Comparison of ENCODE assay signal across 11 cellular contexts in genomic region chr22:31046591-31047226, GRCh38. TPM values are rescaled to one million over a fixed set of nuclear protein-coding genes. Genes with fewer than 3 reads are reported as not detected.
DNase-seq lines count a peak whose midpoint lies in the region; ATAC-seq and TF ChIP-seq lines count a peak whose summit lies in the region.
"Had no signal": no experiment of that assay in that cellular context is flagged by ENCODE, and none has a peak within 500 bp of the region (broad histone marks: within the 10 kb centered on the region; RNA-seq: fewer than 3 reads in every experiment).

No MANE protein-coding gene starts in this region.

- no peaks in the 10 kb centered on the region for H3F3A ChIP-seq in MM.1S (ENCODE audit: insufficient read depth, low read length)

- H3K36me3 ChIP-seq in duodenal mucosa (ENCODE audit: control insufficient read depth in 1 of 2, insufficient read depth in 2 of 2, low read length in 2 of 2) = no peaks in the 10 kb centered on the region
- no peaks in the 10 kb centered on the region for H3K36me3 ChIP-seq in left lung
- no peaks in the 10 kb centered on the region for H3K36me3 ChIP-seq in skeletal muscle satellite cell (ENCODE audit: insufficient read depth, low read length)
- H3K36me3 ChIP-seq in MM.1S (replicated peaks; ENCODE audit: insufficient read depth, low read length) = no peaks in the 10 kb centered on the region

- DNase-seq in NCI-H2029 treated with DMSO at 0.1 percent for 48 hours (lab: John Stamatoyannopoulos, UW) (peak; percentile 47), left lung (peak in 1 of 2 donors; percentile 37), RKO (ENCODE audit: low spot score) (no peak), MM.1S (no peak), NCI-H82 (lab: John Stamatoyannopoulos, UW) (no peak)
- DNase-seq in activated naive CD8-positive, alpha-beta T cell treated with anti-CD3 and anti-CD28 coated beads, Interleukin-2, amount 50 U/mL, for 24 hours = no peak
- DNase-seq: NCI-H1694 treated with DMSO at 0.1 percent for 48 hours, small intestine had no signal

- H3K4me2 ChIP-seq in skeletal muscle satellite cell (ENCODE audit: low read length) (peak overlapping the region; percentile 7), MM.1S (ENCODE audit: low read depth, low read length) (no peak overlapping the region)

- peak; percentile 44 for ATAC-seq in left lung
- no peak for ATAC-seq in activated naive CD8-positive, alpha-beta T cell treated with anti-CD3 and anti-CD28 coated beads, Interleukin-2, amount 50 U/mL, for 24 hours

- H3K9me2 ChIP-seq in MM.1S (replicated peaks; ENCODE audit: insufficient read depth, low read length) = no peaks in the 10 kb centered on the region

- H3K4me3 Mint-ChIP-seq in activated naive CD8-positive, alpha-beta T cell treated with anti-CD3 and anti-CD28 coated beads, Interleukin-2, amount 50 U/mL, for 24 hours = no peak overlapping the region
- H3K4me3 Mint-ChIP-seq: activated T-helper 1 cell treated with anti-CD3 and anti-CD28 coated beads, Interleukin-12 subunit alpha, Interleukin-12 subunit beta, Interleukin-2, Interleukin-4 antibody, amounts not matched to agents 30 ng/mL and 10 ng/mL and 1 ng/mL, durations not matched to agents 14 hours and 24 hours and 36 hours had no signal

- intact Hi-C loops in left lung (cut with DNase I) = no loop called here

- H3K79me2 ChIP-seq in MM.1S (ENCODE audit: low read length) = no peaks in the 10 kb centered on the region

- TF ChIP-seq CTCF in left lung (IDR thresholded peaks at IDR 0.05) = no peak
- no peak for TF ChIP-seq CTCF in MM.1S (IDR thresholded peaks at IDR 0.05; ENCODE audit: low read length)

- H3K4me3 ChIP-seq in duodenal mucosa (ENCODE audit: low read depth in 1 of 2, low read length in 2 of 2) (no peak overlapping the region), left lung (no peak overlapping the region), skeletal muscle satellite cell (ENCODE audit: low read length) (no peak overlapping the region), MM.1S (ENCODE audit: low read length) (no peak overlapping the region)

- H3K9me3 ChIP-seq in duodenal mucosa (ENCODE audit: control insufficient read depth in 1 of 2, low read length in 2 of 2) (no peaks in the 10 kb centered on the region), left lung (no peaks in the 10 kb centered on the region), skeletal muscle satellite cell (replicated peaks; ENCODE audit: low read length) (no peaks in the 10 kb centered on the region), MM.1S (replicated peaks; ENCODE audit: insufficient read depth, low read length) (no peaks in the 10 kb centered on the region)

- no peaks in the 10 kb centered on the region for H3K9me3 Mint-ChIP-seq in activated naive CD8-positive, alpha-beta T cell treated with anti-CD3 and anti-CD28 coated beads, Interleukin-2, amount 50 U/mL, for 24 hours
- H3K9me3 Mint-ChIP-seq: activated T-helper 1 cell treated with anti-CD3 and anti-CD28 coated beads, Interleukin-12 subunit alpha, Interleukin-12 subunit beta, Interleukin-2, Interleukin-4 antibody, amounts not matched to agents 30 ng/mL and 10 ng/mL and 1 ng/mL, durations not matched to agents 14 hours and 24 hours and 36 hours had no signal

- H4K20me1 ChIP-seq in MM.1S (ENCODE audit: insufficient read depth, low read length) = no peaks in the 10 kb centered on the region

- no peak overlapping the region for H3K9ac ChIP-seq in duodenal mucosa (ENCODE audit: low read depth in 1 of 2, low read length in 2 of 2)
- H3K9ac ChIP-seq in skeletal muscle satellite cell (ENCODE audit: low read depth, low read length) = no peak overlapping the region
- no peak overlapping the region for H3K9ac ChIP-seq in MM.1S (ENCODE audit: low read length)

- H3K4me1 Mint-ChIP-seq in activated naive CD8-positive, alpha-beta T cell treated with anti-CD3 and anti-CD28 coated beads, Interleukin-2, amount 50 U/mL, for 24 hours = no peaks in the 10 kb centered on the region

- H3K27me3 Mint-ChIP-seq in activated naive CD8-positive, alpha-beta T cell treated with anti-CD3 and anti-CD28 coated beads, Interleukin-2, amount 50 U/mL, for 24 hours = peaks cover 6% of the 10 kb centered on the region

- peak overlapping the region; percentile 10 for H3K27ac ChIP-seq in duodenal mucosa (ENCODE audit: low read depth, low read length)
- H3K27ac ChIP-seq in left lung = peak overlapping the region in 1 of 2 donors; percentile 55
- no peak overlapping the region for H3K27ac ChIP-seq in MM.1S (ENCODE audit: low read length)

- H3K36me3 Mint-ChIP-seq in activated naive CD8-positive, alpha-beta T cell treated with anti-CD3 and anti-CD28 coated beads, Interleukin-2, amount 50 U/mL, for 24 hours (ENCODE audit: low read depth) = no peaks in the 10 kb centered on the region

- H3K4me1 ChIP-seq in duodenal mucosa (ENCODE audit: control insufficient read depth in 1 of 2, insufficient read depth in 2 of 2, low read length in 2 of 2) (peaks cover 0 to 9% of the 10 kb centered on the region in 2 donors), left lung (peaks cover 0 to 14% of the 10 kb centered on the region in 2 donors), skeletal muscle satellite cell (ENCODE audit: control insufficient read depth, insufficient read depth, low read length) (peaks cover 3% of the 10 kb centered on the region), MM.1S (ENCODE audit: low read length) (no peaks in the 10 kb centered on the region)

- H3K27me3 ChIP-seq in duodenal mucosa (ENCODE audit: control insufficient read depth in 1 of 2, insufficient read depth in 2 of 2, low read length in 2 of 2) (no peaks in the 10 kb centered on the region), left lung (no peaks in the 10 kb centered on the region), skeletal muscle satellite cell (ENCODE audit: control insufficient read depth, insufficient read depth, low read length) (no peaks in the 10 kb centered on the region), MM.1S (replicated peaks; ENCODE audit: insufficient read depth, low read length) (no peaks in the 10 kb centered on the region)

- no peak overlapping the region for H3K27ac Mint-ChIP-seq in activated naive CD8-positive, alpha-beta T cell treated with anti-CD3 and anti-CD28 coated beads, Interleukin-2, amount 50 U/mL, for 24 hours
- H3K27ac Mint-ChIP-seq: activated T-helper 1 cell treated with anti-CD3 and anti-CD28 coated beads, Interleukin-12 subunit alpha, Interleukin-12 subunit beta, Interleukin-2, Interleukin-4 antibody, amounts not matched to agents 30 ng/mL and 10 ng/mL and 1 ng/mL, durations not matched to agents 14 hours and 24 hours and 36 hours had no signal

- H2AFZ ChIP-seq in MM.1S (ENCODE audit: low read length) = no peak overlapping the region

RNA-seq across cellular contexts. Expression of gene SMTN, which starts 34.4 kb away (rescaled TPM):
- 10 to 100 TPM; 86.4 to 99.7 TPM for total RNA-seq in left lung
- total RNA-seq in skeletal muscle satellite cell (2012; rRNA removed) = 175 and 203 TPM in 2 replicates
